ENCODE assay signal across 2 cellular contexts in the genomic region with DNA sequence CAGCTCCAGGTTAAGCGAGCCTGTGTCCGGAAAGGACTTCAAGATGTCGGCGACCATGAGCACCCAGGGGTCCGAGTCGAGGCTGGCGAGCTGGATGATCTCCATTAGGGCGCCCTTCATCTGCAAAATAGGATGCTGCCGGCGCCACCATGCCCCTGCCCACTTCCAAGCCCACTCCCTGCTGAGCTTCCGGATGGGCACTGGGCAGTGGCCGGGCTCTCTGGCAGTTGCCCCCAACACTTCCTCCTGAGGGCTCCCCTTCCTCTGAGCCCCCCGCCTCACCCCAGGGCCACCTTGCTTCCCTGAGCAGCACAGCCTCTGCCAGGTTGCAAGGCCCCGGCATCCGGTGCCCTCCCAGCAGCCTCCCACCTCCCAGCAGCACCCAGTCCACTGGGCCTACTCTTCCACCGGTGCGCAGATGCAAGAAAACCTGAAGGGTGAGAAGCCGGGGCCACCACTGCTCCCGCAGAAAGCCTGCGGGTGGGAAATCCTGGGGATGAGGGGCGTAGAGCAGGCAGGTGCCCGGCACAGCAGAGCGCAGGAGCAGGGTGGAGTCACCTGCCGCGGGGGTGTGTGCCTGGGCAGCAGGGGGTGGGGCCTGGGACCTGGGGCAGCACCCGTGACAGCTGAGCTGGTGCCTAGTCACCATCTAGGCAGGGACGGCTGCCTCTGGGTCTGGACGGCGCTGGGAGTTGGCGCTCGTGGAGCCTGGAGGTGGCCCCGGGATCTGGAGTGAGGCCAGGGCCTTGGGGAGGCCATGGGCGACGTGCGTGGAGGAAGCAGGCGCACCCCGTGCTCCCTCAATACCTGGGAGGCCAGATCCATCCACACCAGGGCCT.
TF ChIP-seq lines count a peak whose summit lies in the region.

No MANE protein-coding gene starts in this region.

TF ChIP-seq in K562, 482 proteins besides CTCF, POLR2A, EP300 and RAD21:
- TF ChIP-seq ZNF561 (CRISPR knock-in tag; conservative IDR thresholded peaks at IDR 0.05) (no peak), ATF7 (IDR thresholded peaks at IDR 0.05) (no peak), GMEB1 (CRISPR knock-in tag; IDR thresholded peaks at IDR 0.05) (no peak), ZBTB17 (CRISPR knock-in tag; IDR thresholded peaks at IDR 0.05) (no peak), SAFB2 (IDR thresholded peaks at IDR 0.05; ENCODE audit: borderline replicate concordance, low read depth, low read length, severe bottlenecking) (no peak), FUS (optimal IDR thresholded peaks at IDR 0.05; ENCODE audit: low read depth, low read length) (no peak), POLR2G (IDR thresholded peaks at IDR 0.05; ENCODE audit: low read depth, low read length) (0 out of 2 replicates have a peak, but pooled peaks have one; percentile 21)
TF ChIP-seq in K562: peak in this region for 1.

TF ChIP-seq in HepG2, 621 proteins besides CTCF, POLR2A, EP300 and RAD21:
- no peak for TF ChIP-seq IRX3 (CRISPR knock-in tag; IDR thresholded peaks at IDR 0.05; ENCODE audit: borderline replicate concordance, low read depth)
- TF ChIP-seq AGO2 (optimal IDR thresholded peaks at IDR 0.05; ENCODE audit: low read depth, low read length) = peak; percentile 30
